In the genomic region with DNA sequence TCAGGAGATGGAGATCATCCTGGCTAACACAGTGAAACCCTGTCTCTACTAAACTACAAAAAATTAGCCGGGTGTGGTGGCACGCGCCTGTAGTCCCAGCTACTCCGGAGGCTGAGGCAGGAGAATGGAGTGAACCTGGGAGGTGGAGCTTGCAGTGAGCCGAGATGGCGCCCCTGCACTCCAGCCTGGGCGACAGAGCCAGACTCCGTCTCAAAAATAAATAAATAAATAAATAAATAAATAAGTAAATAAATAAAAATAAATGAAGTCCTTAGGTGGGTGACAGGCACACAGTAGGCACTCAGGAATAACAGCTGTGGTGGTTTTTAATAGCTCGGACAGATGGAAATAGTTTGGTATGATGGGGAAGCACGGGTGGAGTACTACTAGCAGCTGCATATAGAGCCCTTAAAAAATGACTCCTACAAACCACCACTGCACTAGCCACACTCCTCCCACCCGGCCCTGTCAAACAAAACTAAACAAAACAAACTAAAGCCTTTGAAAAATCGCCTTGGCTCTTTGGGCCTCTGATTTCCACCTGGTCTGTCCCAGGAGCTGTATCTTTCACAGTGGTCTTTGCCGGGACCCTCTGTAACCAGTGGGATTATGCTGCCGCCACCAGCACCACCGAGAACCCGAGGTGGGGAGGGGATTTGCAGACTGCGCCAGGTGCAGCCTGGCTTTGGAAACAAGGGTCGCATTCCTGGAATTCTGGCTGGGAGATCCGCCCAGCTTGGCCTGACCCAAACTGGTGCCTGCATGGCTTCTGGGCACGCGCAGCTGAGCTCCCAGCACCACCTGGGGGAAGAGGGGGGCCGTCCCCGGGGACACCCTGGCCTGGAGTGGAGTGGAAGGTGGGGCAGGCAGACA, we compare ENCODE assay signal across 12 cellular contexts. TPM values are rescaled to one million over a fixed set of nuclear protein-coding genes. Genes with fewer than 3 reads are reported as not detected.
DNase-seq lines count a peak whose midpoint lies in the region; ATAC-seq and TF ChIP-seq lines count a peak whose summit lies in the region.
"Had no signal": no experiment of that assay in that cellular context is flagged by ENCODE, and none has a peak within 500 bp of the region (broad histone marks: within the 10 kb centered on the region; RNA-seq: fewer than 3 reads in every experiment).

No MANE protein-coding gene starts in this region.

- intact Hi-C loops in left ventricle myocardium inferior (cut with micrococcal nuclease) (no loop called here), psoas muscle (cut with DNase I) (loop anchor here in 1 of 2 donors (10.0 kb wide), 2 partner anchors 66 to 1374 kb away; partner anchors contain the start of genes BRD3 and MRPS2)

- H3K4me3 ChIP-seq in left ventricle myocardium inferior (peak overlapping the region; percentile 41), psoas muscle (peak overlapping the region; percentile 35)
- H3K4me3 ChIP-seq: HAP-1 had no signal

- no peaks in the 10 kb centered on the region for H3K9me3 ChIP-seq in left ventricle myocardium inferior (replicated peaks)
- no peaks in the 10 kb centered on the region for H3K9me3 ChIP-seq in psoas muscle
- H3K9me3 ChIP-seq: HAP-1 had no signal

- peak; percentile 65 for DNase-seq in GM03348 (ENCODE audit: low spot score)
- DNase-seq in RWPE1 (ENCODE audit: low spot score): peak; percentile 73
- DNase-seq in left ventricle myocardium inferior: peak; percentile 73
- DNase-seq in psoas muscle: peak; percentile 55 to 79
- DNase-seq in stimulated activated naive CD8-positive, alpha-beta T cell treated with anti-CD3 and anti-CD28 coated beads, Interleukin-15, amount 100 ng/mL, for 72 hours: no peak
- DNase-seq in caudate nucleus (lab: John Stamatoyannopoulos, UW): no peak
- DNase-seq: GF-D8, NCI-H1048 had no signal

- H3K27me3 Mint-ChIP-seq in stimulated activated naive CD8-positive, alpha-beta T cell treated with anti-CD3 and anti-CD28 coated beads, Interleukin-15, amount 100 ng/mL, for 72 hours: no peaks in the 10 kb centered on the region

- H3K9me3 Mint-ChIP-seq in stimulated activated naive CD8-positive, alpha-beta T cell treated with anti-CD3 and anti-CD28 coated beads, Interleukin-15, amount 100 ng/mL, for 72 hours: no peaks in the 10 kb centered on the region

- H3K27me3 ChIP-seq in left ventricle myocardium inferior (ENCODE audit: low read depth) (no peaks in the 10 kb centered on the region), psoas muscle (ENCODE audit: insufficient read depth in 3 of 3, low read length in 2 of 3) (no peaks in the 10 kb centered on the region)

- ATAC-seq in psoas muscle: peak in 3 of 4 donors; percentile 43 to 57 (median 48)
- no peak for ATAC-seq in stimulated activated naive CD8-positive, alpha-beta T cell treated with anti-CD3 and anti-CD28 coated beads, Interleukin-15, amount 100 ng/mL, for 72 hours
- ATAC-seq in GM21786 (IDR thresholded peaks at IDR 0.05; ENCODE audit: unreplicated experiment): no peak
- ATAC-seq in HG03439 (IDR thresholded peaks at IDR 0.05; ENCODE audit: unreplicated experiment): no peak
- ATAC-seq: activated CD4-positive, CD25-positive, alpha-beta regulatory T cell treated with anti-CD3 and anti-CD28 coated beads, Interleukin-2, amount 50 U/mL, for 24 hours had no signal

- no peak overlapping the region for H3K4me3 Mint-ChIP-seq in stimulated activated naive CD8-positive, alpha-beta T cell treated with anti-CD3 and anti-CD28 coated beads, Interleukin-15, amount 100 ng/mL, for 72 hours

- TF ChIP-seq CTCF in RWPE1 (conservative IDR thresholded peaks at IDR 0.05; ENCODE audit: low read depth) (no peak), left ventricle myocardium inferior (IDR thresholded peaks at IDR 0.05; ENCODE audit: borderline replicate concordance) (no peak), psoas muscle (IDR thresholded peaks at IDR 0.05) (no peak)

- H3K27ac ChIP-seq in RWPE1 (peak overlapping the region; percentile 96), left ventricle myocardium inferior (replicated peaks) (peak overlapping the region; percentile 80), psoas muscle (no peak overlapping the region), caudate nucleus (ENCODE audit: low read depth, low read length) (no peak overlapping the region)

- H3K4me1 Mint-ChIP-seq in stimulated activated naive CD8-positive, alpha-beta T cell treated with anti-CD3 and anti-CD28 coated beads, Interleukin-15, amount 100 ng/mL, for 72 hours: peaks cover 20% of the 10 kb centered on the region

- POLR2A ChIA-PET in RWPE1 (lab: Yijun Ruan, JAX; ENCODE audit: low non-redundant PET): no interaction called here

- no peak overlapping the region for H3K27ac Mint-ChIP-seq in stimulated activated naive CD8-positive, alpha-beta T cell treated with anti-CD3 and anti-CD28 coated beads, Interleukin-15, amount 100 ng/mL, for 72 hours

- CTCF ChIA-PET in RWPE1 (lab: Yijun Ruan, JAX): interaction anchor here (0.6 kb wide), 2 partner anchors 17 to 18 kb away, joined by 4 read pairs; no protein-coding TSS in a partner anchor

- H3K36me3 ChIP-seq in left ventricle myocardium inferior (no peaks in the 10 kb centered on the region), psoas muscle (ENCODE audit: insufficient read depth in 1 of 2, low read depth in 1 of 2) (no peaks in the 10 kb centered on the region)
- H3K36me3 ChIP-seq: HAP-1 had no signal

- H3K4me1 ChIP-seq in left ventricle myocardium inferior: peaks cover 30% of the 10 kb centered on the region
- H3K4me1 ChIP-seq in psoas muscle: peaks cover 20% of the 10 kb centered on the region

- 24 to 34% (median 31%) methylated on average over 19 to 23 of the region's 23 CpGs for WGBS in psoas muscle, 3 donors

RNA-seq across cellular contexts. Expression of gene WDR5, which starts 5.1 kb away (rescaled TPM):
- total RNA-seq in left ventricle myocardium inferior: 17.7 TPM
- 10 to 100 TPM; 21.4 to 34.1 (median 29.6) TPM for total RNA-seq in psoas muscle
- 10 to 100 TPM; 23.2 to 52.0 (median 49.5) TPM for polyA plus RNA-seq in psoas muscle

RNA-seq across cellular contexts. Expression of gene RNU6ATAC, which starts 33.6 kb away (rescaled TPM):
- total RNA-seq in left ventricle myocardium inferior (157 TPM), psoas muscle (100 to 1,000 TPM in 2 of 4 donors, 10 to 100 TPM in 2; 13.1 to 120 (median 74.0) TPM)
- not detected for polyA plus RNA-seq in psoas muscle

Comparison
In these comparisons a context has a peak if more than half of its experiments do, and no peak if none do; other contexts are left out.
1. DNase-seq: peak in GM03348 (single experiment), RWPE1 (single experiment), left ventricle myocardium inferior (single experiment) and psoas muscle (2 of 2); none in stimulated activated naive CD8-positive, alpha-beta T cell treated with anti-CD3 and anti-CD28 coated beads, Interleukin-15, amount 100 ng/mL, for 72 hours (0 of 2) and caudate nucleus (0 of 61).
2. H3K27ac ChIP-seq: peak in RWPE1 (single experiment) and left ventricle myocardium inferior (single experiment); none in psoas muscle (single experiment) and caudate nucleus (single experiment).
3. ATAC-seq: peak in psoas muscle (3 of 4); none in stimulated activated naive CD8-positive, alpha-beta T cell treated with anti-CD3 and anti-CD28 coated beads, Interleukin-15, amount 100 ng/mL, for 72 hours (single experiment), GM21786 (single experiment) and HG03439 (single experiment).